Comparison of ENCODE assay signal across 2 cellular contexts in genomic region chr14:68961361-68961760, GRCh38.
TF ChIP-seq lines count a peak whose summit lies in the region.

No MANE protein-coding gene starts in this region.

TF ChIP-seq in SK-N-SH, 30 proteins besides CTCF, POLR2A, EP300 and RAD21:
- TF ChIP-seq REST (IDR thresholded peaks at IDR 0.05; ENCODE audit: low read depth, low read length) (no peak), ZBTB33 (IDR thresholded peaks at IDR 0.05; ENCODE audit: borderline replicate concordance, low read depth) (no peak), JUND (IDR thresholded peaks at IDR 0.05) (no peak)

TF ChIP-seq in SK-N-SH treated with all-trans-retinoic acid at 6 μM for 48 hours, 23 proteins besides CTCF, POLR2A, EP300 and RAD21 (continued from another document):
- TF ChIP-seq ZNF565 (CRISPR knock-in tag; conservative IDR thresholded peaks at IDR 0.05; ENCODE audit: low read depth) (no peak), TSHZ2 (CRISPR knock-in tag; IDR thresholded peaks at IDR 0.05) (no peak), BACH2 (CRISPR knock-in tag; IDR thresholded peaks at IDR 0.05; ENCODE audit: borderline replicate concordance) (no peak)
